Comparison of ENCODE assay signal across 2 cellular contexts in the genomic region with DNA sequence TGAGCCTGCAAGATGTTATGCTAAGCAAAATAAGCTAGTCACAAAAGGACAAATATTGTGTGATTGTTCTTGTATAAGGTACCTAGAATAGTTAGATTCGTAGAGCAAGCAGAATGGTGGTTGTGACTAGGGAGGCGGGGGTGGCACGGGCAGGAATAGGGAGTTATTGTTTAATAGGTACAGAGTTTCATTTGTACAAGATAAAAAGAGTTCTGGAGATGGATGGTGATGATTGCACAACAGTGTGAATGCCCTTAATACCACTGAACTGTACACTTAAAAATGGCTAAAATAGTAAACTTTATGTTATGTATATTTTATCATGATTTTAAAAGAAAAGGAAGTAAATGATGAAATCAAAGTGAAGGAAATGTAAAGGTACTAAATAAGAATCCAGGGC.
TF ChIP-seq lines count a peak whose summit lies in the region.

No MANE protein-coding gene starts in this region.

TF ChIP-seq in K562, 482 proteins besides CTCF, POLR2A, EP300 and RAD21:
- TF ChIP-seq, protein P1, sequence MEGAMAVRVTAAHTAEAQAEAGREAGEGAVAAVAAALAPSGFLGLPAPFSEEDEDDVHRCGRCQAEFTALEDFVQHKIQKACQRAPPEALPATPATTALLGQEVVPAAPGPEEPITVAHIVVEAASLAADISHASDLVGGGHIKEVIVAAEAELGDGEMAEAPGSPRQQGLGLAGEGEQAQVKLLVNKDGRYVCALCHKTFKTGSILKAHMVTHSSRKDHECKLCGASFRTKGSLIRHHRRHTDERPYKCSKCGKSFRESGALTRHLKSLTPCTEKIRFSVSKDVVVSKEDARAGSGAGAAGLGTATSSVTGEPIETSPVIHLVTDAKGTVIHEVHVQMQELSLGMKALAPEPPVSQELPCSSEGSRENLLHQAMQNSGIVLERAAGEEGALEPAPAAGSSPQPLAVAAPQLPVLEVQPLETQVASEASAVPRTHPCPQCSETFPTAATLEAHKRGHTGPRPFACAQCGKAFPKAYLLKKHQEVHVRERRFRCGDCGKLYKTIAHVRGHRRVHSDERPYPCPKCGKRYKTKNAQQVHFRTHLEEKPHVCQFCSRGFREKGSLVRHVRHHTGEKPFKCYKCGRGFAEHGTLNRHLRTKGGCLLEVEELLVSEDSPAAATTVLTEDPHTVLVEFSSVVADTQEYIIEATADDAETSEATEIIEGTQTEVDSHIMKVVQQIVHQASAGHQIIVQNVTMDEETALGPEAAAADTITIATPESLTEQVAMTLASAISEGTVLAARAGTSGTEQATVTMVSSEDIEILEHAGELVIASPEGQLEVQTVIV (CRISPR knock-in tag; IDR thresholded peaks at IDR 0.05; ENCODE audit: borderline replicate concordance), result no peak
- TF ChIP-seq POLR2H (tag; IDR thresholded peaks at IDR 0.05; ENCODE audit: low read depth) (no peak), TAF7 (tag; IDR thresholded peaks at IDR 0.05) (no peak), ARNT (IDR thresholded peaks at IDR 0.05) (no peak), CEBPG (CRISPR knock-in tag; IDR thresholded peaks at IDR 0.05) (no peak), CEBPG (tag; conservative IDR thresholded peaks at IDR 0.05 in 1 of 2, IDR thresholded peaks at IDR 0.05 in 1 of 2) (peak; percentile 35 to 79; a peak in 3 of 4 replicates), SIX5 (IDR thresholded peaks at IDR 0.05; ENCODE audit: borderline replicate concordance in 1 of 2, insufficient read depth in 1 of 2, low read depth in 1 of 2, low read length in 2 of 2) (no peak), CEBPB (tag; IDR thresholded peaks at IDR 0.05) (peak; percentile 67), KDM4B (IDR thresholded peaks at IDR 0.05; ENCODE audit: borderline replicate concordance in 2 of 2, low read depth in 1 of 2) (no peak), ZNF274 (IDR thresholded peaks at IDR 0.05; ENCODE audit: borderline replicate concordance, low read depth, low read length) (no peak), RBM22 (IDR thresholded peaks at IDR 0.05; ENCODE audit: low read depth, low read length, poor library complexity, severe bottlenecking) (no peak), ZNF282 (CRISPR knock-in tag; IDR thresholded peaks at IDR 0.05) (no peak), KDM5B (IDR thresholded peaks at IDR 0.05; ENCODE audit: insufficient replicate concordance, low read depth, low read length) (no peak)

TF ChIP-seq in liver, 16 proteins besides CTCF, POLR2A, EP300 and RAD21:
- TF ChIP-seq JUND (IDR thresholded peaks at IDR 0.05) (peak in 1 of 2 donors; percentile 62), SP1 (IDR thresholded peaks at IDR 0.05) (no peak), HNF4A (conservative IDR thresholded peaks at IDR 0.05) (peak; percentile 70 to 83), TAF1 (conservative IDR thresholded peaks at IDR 0.05) (no peak), YY1 (IDR thresholded peaks at IDR 0.05) (peak; percentile 90), HNF4G (IDR thresholded peaks at IDR 0.05) (no peak), FOXA1 (IDR thresholded peaks at IDR 0.05) (peak; percentile 52), EGR1 (IDR thresholded peaks at IDR 0.05; ENCODE audit: low read depth in 2 of 2) (peak; percentile 78 to 87), FOXA2 (IDR thresholded peaks at IDR 0.05) (no peak), GABPA (IDR thresholded peaks at IDR 0.05 in 1 of 2, conservative IDR thresholded peaks at IDR 0.05 in 1 of 2) (peak in 1 of 2 donors; percentile 47), RXRA (IDR thresholded peaks at IDR 0.05) (peak; percentile 98 to 100), NR2F2 (IDR thresholded peaks at IDR 0.05) (no peak)
- TF ChIP-seq, protein P2, sequence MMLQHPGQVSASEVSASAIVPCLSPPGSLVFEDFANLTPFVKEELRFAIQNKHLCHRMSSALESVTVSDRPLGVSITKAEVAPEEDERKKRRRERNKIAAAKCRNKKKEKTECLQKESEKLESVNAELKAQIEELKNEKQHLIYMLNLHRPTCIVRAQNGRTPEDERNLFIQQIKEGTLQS (IDR thresholded peaks at IDR 0.05), result no peak
- TF ChIP-seq, protein P3, sequence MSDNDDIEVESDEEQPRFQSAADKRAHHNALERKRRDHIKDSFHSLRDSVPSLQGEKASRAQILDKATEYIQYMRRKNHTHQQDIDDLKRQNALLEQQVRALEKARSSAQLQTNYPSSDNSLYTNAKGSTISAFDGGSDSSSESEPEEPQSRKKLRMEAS (IDR thresholded peaks at IDR 0.05), result peak; percentile 45
- TF ChIP-seq, protein P4, sequence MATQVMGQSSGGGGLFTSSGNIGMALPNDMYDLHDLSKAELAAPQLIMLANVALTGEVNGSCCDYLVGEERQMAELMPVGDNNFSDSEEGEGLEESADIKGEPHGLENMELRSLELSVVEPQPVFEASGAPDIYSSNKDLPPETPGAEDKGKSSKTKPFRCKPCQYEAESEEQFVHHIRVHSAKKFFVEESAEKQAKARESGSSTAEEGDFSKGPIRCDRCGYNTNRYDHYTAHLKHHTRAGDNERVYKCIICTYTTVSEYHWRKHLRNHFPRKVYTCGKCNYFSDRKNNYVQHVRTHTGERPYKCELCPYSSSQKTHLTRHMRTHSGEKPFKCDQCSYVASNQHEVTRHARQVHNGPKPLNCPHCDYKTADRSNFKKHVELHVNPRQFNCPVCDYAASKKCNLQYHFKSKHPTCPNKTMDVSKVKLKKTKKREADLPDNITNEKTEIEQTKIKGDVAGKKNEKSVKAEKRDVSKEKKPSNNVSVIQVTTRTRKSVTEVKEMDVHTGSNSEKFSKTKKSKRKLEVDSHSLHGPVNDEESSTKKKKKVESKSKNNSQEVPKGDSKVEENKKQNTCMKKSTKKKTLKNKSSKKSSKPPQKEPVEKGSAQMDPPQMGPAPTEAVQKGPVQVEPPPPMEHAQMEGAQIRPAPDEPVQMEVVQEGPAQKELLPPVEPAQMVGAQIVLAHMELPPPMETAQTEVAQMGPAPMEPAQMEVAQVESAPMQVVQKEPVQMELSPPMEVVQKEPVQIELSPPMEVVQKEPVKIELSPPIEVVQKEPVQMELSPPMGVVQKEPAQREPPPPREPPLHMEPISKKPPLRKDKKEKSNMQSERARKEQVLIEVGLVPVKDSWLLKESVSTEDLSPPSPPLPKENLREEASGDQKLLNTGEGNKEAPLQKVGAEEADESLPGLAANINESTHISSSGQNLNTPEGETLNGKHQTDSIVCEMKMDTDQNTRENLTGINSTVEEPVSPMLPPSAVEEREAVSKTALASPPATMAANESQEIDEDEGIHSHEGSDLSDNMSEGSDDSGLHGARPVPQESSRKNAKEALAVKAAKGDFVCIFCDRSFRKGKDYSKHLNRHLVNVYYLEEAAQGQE (IDR thresholded peaks at IDR 0.05), result no peak
- TF ChIP-seq, protein P5, sequence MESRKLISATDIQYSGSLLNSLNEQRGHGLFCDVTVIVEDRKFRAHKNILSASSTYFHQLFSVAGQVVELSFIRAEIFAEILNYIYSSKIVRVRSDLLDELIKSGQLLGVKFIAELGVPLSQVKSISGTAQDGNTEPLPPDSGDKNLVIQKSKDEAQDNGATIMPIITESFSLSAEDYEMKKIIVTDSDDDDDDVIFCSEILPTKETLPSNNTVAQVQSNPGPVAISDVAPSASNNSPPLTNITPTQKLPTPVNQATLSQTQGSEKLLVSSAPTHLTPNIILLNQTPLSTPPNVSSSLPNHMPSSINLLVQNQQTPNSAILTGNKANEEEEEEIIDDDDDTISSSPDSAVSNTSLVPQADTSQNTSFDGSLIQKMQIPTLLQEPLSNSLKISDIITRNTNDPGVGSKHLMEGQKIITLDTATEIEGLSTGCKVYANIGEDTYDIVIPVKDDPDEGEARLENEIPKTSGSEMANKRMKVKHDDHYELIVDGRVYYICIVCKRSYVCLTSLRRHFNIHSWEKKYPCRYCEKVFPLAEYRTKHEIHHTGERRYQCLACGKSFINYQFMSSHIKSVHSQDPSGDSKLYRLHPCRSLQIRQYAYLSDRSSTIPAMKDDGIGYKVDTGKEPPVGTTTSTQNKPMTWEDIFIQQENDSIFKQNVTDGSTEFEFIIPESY (IDR thresholded peaks at IDR 0.05), result peak; percentile 63
